In the genomic region with DNA sequence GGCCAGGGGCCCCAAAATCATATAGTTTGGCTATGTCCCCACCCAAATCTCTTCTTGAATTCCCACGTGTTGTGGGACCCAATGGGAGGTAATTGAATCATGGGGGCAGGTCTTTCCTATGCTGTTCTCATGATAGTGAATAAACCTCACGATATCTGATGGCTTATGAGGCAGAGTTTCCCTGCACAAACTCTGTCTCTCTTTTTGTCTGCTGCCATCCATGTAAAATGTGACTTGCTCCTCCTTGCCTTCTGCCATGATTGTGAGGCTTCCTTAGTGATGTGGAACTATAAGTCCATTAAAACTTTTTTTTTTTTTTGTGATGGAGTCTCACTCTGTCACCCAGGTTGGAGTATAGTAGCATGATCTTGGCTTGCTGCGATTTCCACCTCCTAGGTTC, we compare ENCODE assay signal across 10 cellular contexts. TPM values are rescaled to one million over a fixed set of nuclear protein-coding genes. Genes with fewer than 3 reads are reported as not detected.
"Had no signal": no experiment of that assay in that cellular context is flagged by ENCODE, and none has a peak within 500 bp of the region (broad histone marks: within the 10 kb centered on the region; RNA-seq: fewer than 3 reads in every experiment).

No MANE protein-coding gene starts in this region.

- H3K4me2 ChIP-seq: GM23338 had no signal

- ATAC-seq: GM23338 had no signal

- H2AFZ ChIP-seq: GM23338 had no signal

- DNase-seq: H9, HCEC 1CT, HFFc6, KG1 had no signal

- FAIRE-seq: H1, H54, HTR-8/SVneo had no signal

- H3K4me3 ChIP-seq: GM23338 had no signal

RNA-seq across cellular contexts. Expression of a gene that starts 32.9 kb away (rescaled TPM):
- polyA plus RNA-seq: IgD-negative memory B cell had no signal

RNA-seq across cellular contexts. Expression of a gene that starts 39.0 kb away (rescaled TPM):
- total RNA-seq: HT-29 had no signal
- polyA plus RNA-seq: IgD-negative memory B cell had no signal

RNA-seq across cellular contexts. Expression of a gene that starts 40.0 kb away (rescaled TPM):
- total RNA-seq: H9, HT-29 had no signal
- polyA plus RNA-seq: IgD-negative memory B cell had no signal
